1 cellular context compared by ENCODE assay signal in the genomic region with DNA sequence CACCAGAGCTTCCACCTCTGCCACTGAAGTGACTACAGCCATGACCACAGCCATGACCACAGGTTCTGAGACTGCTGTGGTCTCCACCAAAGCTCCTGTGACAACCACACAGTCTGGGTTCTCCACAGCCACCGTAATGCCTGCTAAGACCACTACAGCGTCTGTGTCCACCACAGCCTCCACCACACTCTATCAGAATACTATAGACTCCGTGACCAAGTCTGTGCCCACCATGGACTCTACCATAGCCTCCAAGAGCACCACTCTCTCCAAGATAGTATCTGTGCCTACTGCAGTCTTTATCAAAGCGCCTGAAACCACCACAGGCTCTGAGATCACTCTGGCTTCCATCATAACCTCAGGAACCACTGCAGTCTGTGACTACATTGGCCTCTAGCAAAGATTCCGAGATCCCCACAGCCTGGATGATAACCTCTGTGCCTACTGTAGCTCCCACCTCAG.
TF ChIP-seq lines count a peak whose summit lies in the region.

No MANE protein-coding gene starts in this region.

TF ChIP-seq in GM12878, 131 proteins besides CTCF, POLR2A, EP300 and RAD21:
- TF ChIP-seq CBFB (IDR thresholded peaks at IDR 0.05; ENCODE audit: low read depth) (0 out of 2 replicates have a peak, but pooled peaks have one; percentile 55), RUNX3 (IDR thresholded peaks at IDR 0.05; ENCODE audit: low read length) (peak; percentile 69)
- TF ChIP-seq, protein P1, sequence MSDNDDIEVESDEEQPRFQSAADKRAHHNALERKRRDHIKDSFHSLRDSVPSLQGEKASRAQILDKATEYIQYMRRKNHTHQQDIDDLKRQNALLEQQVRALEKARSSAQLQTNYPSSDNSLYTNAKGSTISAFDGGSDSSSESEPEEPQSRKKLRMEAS (IDR thresholded peaks at IDR 0.05; ENCODE audit: low read depth, low read length): no peak
